In genomic region chr7:99543081-99543671, GRCh38 we compare ENCODE assay signal across 1 cellular context.
TF ChIP-seq lines count a peak whose summit lies in the region.

No MANE protein-coding gene starts in this region.

TF ChIP-seq in HepG2, 621 proteins besides CTCF, POLR2A, EP300 and RAD21:
- TF ChIP-seq AGO2 (optimal IDR thresholded peaks at IDR 0.05; ENCODE audit: low read depth, low read length) (peak; percentile 80), YEATS2 (CRISPR knock-in tag; IDR thresholded peaks at IDR 0.05; ENCODE audit: borderline replicate concordance) (no peak)
TF ChIP-seq in HepG2: peak in this region for 1.
